In the genomic region with DNA sequence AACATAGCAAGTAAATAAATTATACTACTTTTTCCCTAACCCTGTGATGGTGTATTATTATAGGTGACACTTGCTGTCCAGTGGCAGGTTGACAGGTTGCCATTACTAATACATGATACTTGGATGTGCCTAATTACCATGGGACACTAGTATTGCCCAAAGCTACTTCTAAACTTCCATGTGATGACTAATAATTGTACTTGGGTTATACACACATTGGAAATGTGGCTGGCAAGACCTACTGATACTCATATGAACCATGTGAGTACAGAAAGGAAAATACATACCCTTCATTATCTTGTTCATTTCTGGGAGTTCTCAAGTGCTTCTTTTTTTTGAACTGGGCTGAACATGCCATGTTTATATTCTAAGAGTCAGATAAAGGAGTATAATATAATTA, we compare ENCODE assay signal across 21 cellular contexts.
"Had no signal": no experiment of that assay in that cellular context is flagged by ENCODE, and none has a peak within 500 bp of the region (broad histone marks: within the 10 kb centered on the region; RNA-seq: fewer than 3 reads in every experiment).

No MANE protein-coding gene starts in this region.

- H3K27me3 Mint-ChIP-seq: activated CD4-positive, alpha-beta memory T cell treated with anti-CD3 and anti-CD28 coated beads for 36 hours; activated naive CD8-positive, alpha-beta T cell treated with anti-CD3 and anti-CD28 coated beads, Interleukin-2, amount 10 ng/mL, durations not matched to agents 7 days and 5 days; natural killer cell treated with Interleukin-12 subunit alpha and Interleukin-12 subunit beta and Interleukin-15 and Interleukin-18, amount 100 ng/mL, for 72 hours; type B pancreatic cell had no signal

- H3K36me3 Mint-ChIP-seq: activated CD4-positive, alpha-beta memory T cell treated with anti-CD3 and anti-CD28 coated beads for 36 hours had no signal

- H3K27ac Mint-ChIP-seq: activated CD4-positive, alpha-beta memory T cell treated with anti-CD3 and anti-CD28 coated beads for 36 hours; activated naive CD8-positive, alpha-beta T cell treated with anti-CD3 and anti-CD28 coated beads, Interleukin-2, amount 10 ng/mL, durations not matched to agents 7 days and 5 days; natural killer cell treated with Interleukin-12 subunit alpha and Interleukin-12 subunit beta and Interleukin-15 and Interleukin-18, amount 100 ng/mL, for 72 hours; T-helper 2 cell treated with Interferon-gamma antibody and Interleukin-4, amounts not matched to agents 5 μg/mL and 100 μg/mL, for 36 hours; type B pancreatic cell had no signal

- H3K4me3 ChIP-seq: coronary artery, heart left ventricle, left lung, prostate gland, sigmoid colon had no signal

- H3K4me3 Mint-ChIP-seq: activated CD4-positive, alpha-beta memory T cell treated with anti-CD3 and anti-CD28 coated beads for 36 hours; activated naive CD8-positive, alpha-beta T cell treated with anti-CD3 and anti-CD28 coated beads, Interleukin-2, amount 10 ng/mL, durations not matched to agents 7 days and 5 days; natural killer cell treated with Interleukin-12 subunit alpha and Interleukin-12 subunit beta and Interleukin-15 and Interleukin-18, amount 100 ng/mL, for 72 hours; T-helper 2 cell treated with Interferon-gamma antibody and Interleukin-4, amounts not matched to agents 5 μg/mL and 100 μg/mL, for 36 hours; type B pancreatic cell had no signal

- ATAC-seq: heart left ventricle; left lung; natural killer cell treated with Interleukin-12 subunit alpha and Interleukin-12 subunit beta and Interleukin-15 and Interleukin-18, amount 100 ng/mL, for 72 hours had no signal

- FAIRE-seq: frontal cortex, islet of Langerhans had no signal

- DNase-seq: activated CD4-positive, alpha-beta memory T cell treated with anti-CD3 and anti-CD28 coated beads for 36 hours; activated gamma-delta T cell; activated naive CD8-positive, alpha-beta T cell treated with anti-CD3 and anti-CD28 coated beads, Interleukin-2, amount 10 ng/mL, durations not matched to agents 7 days and 5 days; activated T-cell treated with anti-CD3 and anti-CD28 coated beads, Interleukin-2, amount 50 U/mL, for 48 hours; aorta; effector CD4-positive, alpha-beta T cell; heart left ventricle; left lung; mesenchymal stem cell; nucleus accumbens; sigmoid colon; stimulated activated CD4-positive, alpha-beta T cell treated with anti-CD3 and anti-CD28 coated beads, Interleukin-12 subunit alpha, Interleukin-12 subunit beta, amount 100 ng/mL, for 4 hours; stimulated activated naive CD4-positive, alpha-beta T cell; SW 1271 had no signal

- H3K9me3 Mint-ChIP-seq: activated CD4-positive, alpha-beta memory T cell treated with anti-CD3 and anti-CD28 coated beads for 36 hours; T-helper 2 cell treated with Interferon-gamma antibody and Interleukin-4, amounts not matched to agents 5 μg/mL and 100 μg/mL, for 36 hours; type B pancreatic cell had no signal

- H3K27me3 ChIP-seq: heart left ventricle, left lung, sigmoid colon had no signal

- H3K36me3 ChIP-seq: heart left ventricle, left lung, prostate gland, sigmoid colon had no signal

- H3K27ac ChIP-seq: coronary artery, heart left ventricle, left lung, prostate gland, sigmoid colon had no signal

- H3K9me3 ChIP-seq: heart left ventricle, left lung, prostate gland, sigmoid colon had no signal

- H3K4me1 ChIP-seq: heart left ventricle, left lung, prostate gland, sigmoid colon had no signal
